Comparison of ENCODE assay signal across 15 cellular contexts in genomic region chr1:205715628-205716027, GRCh38. TPM values are rescaled to one million over a fixed set of nuclear protein-coding genes. Genes with fewer than 3 reads are reported as not detected.
DNase-seq lines count a peak whose midpoint lies in the region; ATAC-seq and TF ChIP-seq lines count a peak whose summit lies in the region.
"Had no signal": no experiment of that assay in that cellular context is flagged by ENCODE, and none has a peak within 500 bp of the region (broad histone marks: within the 10 kb centered on the region; RNA-seq: fewer than 3 reads in every experiment).

No MANE protein-coding gene starts in this region.

- H3K27ac ChIP-seq in OCI-LY1 (ENCODE audit: low read depth, low read length, poor library complexity, severe bottlenecking): peak overlapping the region; percentile 3
- no peak overlapping the region for H3K27ac ChIP-seq in effector memory CD4-positive, alpha-beta T cell (ENCODE audit: insufficient read depth, low read length, poor library complexity, severe bottlenecking)

- H3K27me3 Mint-ChIP-seq in activated naive CD8-positive, alpha-beta T cell: no peaks in the 10 kb centered on the region
- H3K27me3 Mint-ChIP-seq in activated naive CD8-positive, alpha-beta T cell treated with anti-CD3 and anti-CD28 coated beads for 36 hours: no peaks in the 10 kb centered on the region
- peaks cover 0 to 1% (median 0%) of the 10 kb centered on the region in 3 donors for H3K27me3 Mint-ChIP-seq in immature natural killer cell (ENCODE audit: low read depth in 3 of 3)
- no peaks in the 10 kb centered on the region for H3K27me3 Mint-ChIP-seq in stimulated activated memory B cell treated with anti-CD40 and anti-IgM and Interleukin-4, amounts not matched to agents 10 μg/mL and 1 μg/mL and 100 μg/mL, for 72 hours
- H3K27me3 Mint-ChIP-seq: central memory CD8-positive, alpha-beta T cell; type B pancreatic cell had no signal

- no peak overlapping the region for H3K4me3 ChIP-seq in OCI-LY1 (ENCODE audit: low read depth, low read length, poor library complexity, severe bottlenecking)
- no peak overlapping the region for H3K4me3 ChIP-seq in effector memory CD4-positive, alpha-beta T cell (ENCODE audit: insufficient read depth, low read depth, low read length, poor library complexity, severe bottlenecking)

- DNase-seq in activated naive CD8-positive, alpha-beta T cell treated with anti-CD3 and anti-CD28 coated beads for 36 hours: no peak
- DNase-seq in immature natural killer cell (no peak), NCI-H1930 (lab: John Stamatoyannopoulos, UW) (no peak)
- no peak for DNase-seq in effector memory CD4-positive, alpha-beta T cell
- DNase-seq: activated naive CD4-positive, alpha-beta T cell treated with anti-CD3 and anti-CD28 coated beads, Interleukin-2, amount 50 U/mL, for 16 hours; DND-41; NCI-H526; retina; T1000 had no signal

- H3F3A ChIP-seq in OCI-LY1 (ENCODE audit: insufficient read depth, low read length): peaks cover 17% of the 10 kb centered on the region

- H3K4me1 ChIP-seq in OCI-LY1 (ENCODE audit: insufficient read depth, low read length, severe bottlenecking): no peaks in the 10 kb centered on the region
- no peaks in the 10 kb centered on the region for H3K4me1 ChIP-seq in effector memory CD4-positive, alpha-beta T cell (ENCODE audit: control insufficient read depth, insufficient read depth, low read length, poor library complexity, severe bottlenecking)

- TF ChIP-seq CTCF in OCI-LY1 (IDR thresholded peaks at IDR 0.05; ENCODE audit: low read length): no peak

- peak overlapping the region; percentile 46 for H3K27ac Mint-ChIP-seq in activated naive CD8-positive, alpha-beta T cell
- H3K27ac Mint-ChIP-seq in activated naive CD8-positive, alpha-beta T cell treated with anti-CD3 and anti-CD28 coated beads for 36 hours: no peak overlapping the region
- peak overlapping the region in 4 of 6 donors; percentile 3 to 65 (median 40) for H3K27ac Mint-ChIP-seq in immature natural killer cell
- H3K27ac Mint-ChIP-seq in stimulated activated memory B cell treated with anti-CD40 and anti-IgM and Interleukin-4, amounts not matched to agents 10 μg/mL and 1 μg/mL and 100 μg/mL, for 72 hours: peak overlapping the region; percentile 49

- H3K36me3 Mint-ChIP-seq in activated naive CD8-positive, alpha-beta T cell: peaks cover 11% of the 10 kb centered on the region
- H3K36me3 Mint-ChIP-seq in activated naive CD8-positive, alpha-beta T cell treated with anti-CD3 and anti-CD28 coated beads for 36 hours: peaks cover 37% of the 10 kb centered on the region
- peaks cover 28 to 46% (median 35%) of the 10 kb centered on the region in 3 donors for H3K36me3 Mint-ChIP-seq in immature natural killer cell
- peaks cover 46% of the 10 kb centered on the region for H3K36me3 Mint-ChIP-seq in stimulated activated memory B cell treated with anti-CD40 and anti-IgM and Interleukin-4, amounts not matched to agents 10 μg/mL and 1 μg/mL and 100 μg/mL, for 72 hours

- no peaks in the 10 kb centered on the region for H3K9me3 Mint-ChIP-seq in activated naive CD8-positive, alpha-beta T cell (ENCODE audit: low read depth)
- H3K9me3 Mint-ChIP-seq in activated naive CD8-positive, alpha-beta T cell treated with anti-CD3 and anti-CD28 coated beads for 36 hours: no peaks in the 10 kb centered on the region
- no peaks in the 10 kb centered on the region for H3K9me3 Mint-ChIP-seq in immature natural killer cell
- no peaks in the 10 kb centered on the region for H3K9me3 Mint-ChIP-seq in stimulated activated memory B cell treated with anti-CD40 and anti-IgM and Interleukin-4, amounts not matched to agents 10 μg/mL and 1 μg/mL and 100 μg/mL, for 72 hours
- H3K9me3 Mint-ChIP-seq: central memory CD8-positive, alpha-beta T cell; type B pancreatic cell had no signal

- H2AFZ ChIP-seq in OCI-LY1 (ENCODE audit: low read length): no peak overlapping the region

- no peaks in the 10 kb centered on the region for H3K9me3 ChIP-seq in OCI-LY1 (ENCODE audit: low read length)
- no peaks in the 10 kb centered on the region for H3K9me3 ChIP-seq in effector memory CD4-positive, alpha-beta T cell (ENCODE audit: control insufficient read depth, low read length)

- ATAC-seq in stimulated activated memory B cell treated with anti-CD40 and anti-IgM and Interleukin-4, amounts not matched to agents 10 μg/mL and 1 μg/mL and 100 μg/mL, for 72 hours: no peak
- no peak for ATAC-seq in GM19023 (IDR thresholded peaks at IDR 0.05; ENCODE audit: unreplicated experiment)

- no peak overlapping the region for H3K4me3 Mint-ChIP-seq in activated naive CD8-positive, alpha-beta T cell
- H3K4me3 Mint-ChIP-seq in activated naive CD8-positive, alpha-beta T cell treated with anti-CD3 and anti-CD28 coated beads for 36 hours: no peak overlapping the region
- no peak overlapping the region for H3K4me3 Mint-ChIP-seq in immature natural killer cell
- no peak overlapping the region for H3K4me3 Mint-ChIP-seq in stimulated activated memory B cell treated with anti-CD40 and anti-IgM and Interleukin-4, amounts not matched to agents 10 μg/mL and 1 μg/mL and 100 μg/mL, for 72 hours
- H3K4me3 Mint-ChIP-seq: central memory CD8-positive, alpha-beta T cell; type B pancreatic cell had no signal

- H4K20me1 ChIP-seq in OCI-LY1 (ENCODE audit: insufficient read depth, low read length): no peaks in the 10 kb centered on the region

- H3K36me3 ChIP-seq in OCI-LY1 (ENCODE audit: insufficient read depth, low read length): peaks cover 70% of the 10 kb centered on the region
- H3K36me3 ChIP-seq in effector memory CD4-positive, alpha-beta T cell (ENCODE audit: control insufficient read depth, insufficient read depth, low read length): peaks cover 44% of the 10 kb centered on the region

- peaks cover 30% of the 10 kb centered on the region for H3K4me1 Mint-ChIP-seq in activated naive CD8-positive, alpha-beta T cell (ENCODE audit: low read depth)
- peaks cover 41% of the 10 kb centered on the region for H3K4me1 Mint-ChIP-seq in activated naive CD8-positive, alpha-beta T cell treated with anti-CD3 and anti-CD28 coated beads for 36 hours
- H3K4me1 Mint-ChIP-seq in immature natural killer cell: peaks cover 7 to 19% of the 10 kb centered on the region in 2 donors
- H3K4me1 Mint-ChIP-seq in stimulated activated memory B cell treated with anti-CD40 and anti-IgM and Interleukin-4, amounts not matched to agents 10 μg/mL and 1 μg/mL and 100 μg/mL, for 72 hours: peaks cover 7% of the 10 kb centered on the region

- no peaks in the 10 kb centered on the region for H3K27me3 ChIP-seq in OCI-LY1 (ENCODE audit: insufficient read depth, low read length)
- no peaks in the 10 kb centered on the region for H3K27me3 ChIP-seq in effector memory CD4-positive, alpha-beta T cell (replicated peaks; ENCODE audit: control insufficient read depth, insufficient read depth, low read length, poor library complexity, severe bottlenecking)

- no peaks in the 10 kb centered on the region for H3K79me2 ChIP-seq in OCI-LY1 (ENCODE audit: insufficient read depth, low read length)

- H3K9ac ChIP-seq in OCI-LY1 (ENCODE audit: low read length): no peak overlapping the region

- H3K9me2 ChIP-seq in OCI-LY1 (ENCODE audit: low read depth, low read length): no peaks in the 10 kb centered on the region

- H3K4me2 ChIP-seq in OCI-LY1 (ENCODE audit: low read length): no peak overlapping the region

RNA-seq across cellular contexts. Expression of gene NUCKS1, which starts 34.4 kb away (rescaled TPM):
- total RNA-seq in activated naive CD8-positive, alpha-beta T cell treated with anti-CD3 and anti-CD28 coated beads for 36 hours: 100 to 1,000 TPM; 174 TPM
- 10 to 100 TPM in 2 of 3 donors, 1 to 10 TPM in 1; 7.8 to 20.3 (median 18.9) TPM for polyA plus RNA-seq in immature natural killer cell

RNA-seq across cellular contexts. Expression of gene SLC45A3, which starts 35.3 kb away (rescaled TPM):
- total RNA-seq in activated naive CD8-positive, alpha-beta T cell treated with anti-CD3 and anti-CD28 coated beads for 36 hours: under 1 TPM; 0.44 to 0.45 TPM
- not detected for polyA plus RNA-seq in immature natural killer cell

RNA-seq across cellular contexts. Expression of gene RAB29, which starts 59.7 kb away (rescaled TPM):
- total RNA-seq in activated naive CD8-positive, alpha-beta T cell treated with anti-CD3 and anti-CD28 coated beads for 36 hours: 10 to 100 TPM; 31.0 to 31.7 TPM
- 100 to 1,000 TPM; 156 to 206 (median 197) TPM for polyA plus RNA-seq in immature natural killer cell
